In the genomic region with DNA sequence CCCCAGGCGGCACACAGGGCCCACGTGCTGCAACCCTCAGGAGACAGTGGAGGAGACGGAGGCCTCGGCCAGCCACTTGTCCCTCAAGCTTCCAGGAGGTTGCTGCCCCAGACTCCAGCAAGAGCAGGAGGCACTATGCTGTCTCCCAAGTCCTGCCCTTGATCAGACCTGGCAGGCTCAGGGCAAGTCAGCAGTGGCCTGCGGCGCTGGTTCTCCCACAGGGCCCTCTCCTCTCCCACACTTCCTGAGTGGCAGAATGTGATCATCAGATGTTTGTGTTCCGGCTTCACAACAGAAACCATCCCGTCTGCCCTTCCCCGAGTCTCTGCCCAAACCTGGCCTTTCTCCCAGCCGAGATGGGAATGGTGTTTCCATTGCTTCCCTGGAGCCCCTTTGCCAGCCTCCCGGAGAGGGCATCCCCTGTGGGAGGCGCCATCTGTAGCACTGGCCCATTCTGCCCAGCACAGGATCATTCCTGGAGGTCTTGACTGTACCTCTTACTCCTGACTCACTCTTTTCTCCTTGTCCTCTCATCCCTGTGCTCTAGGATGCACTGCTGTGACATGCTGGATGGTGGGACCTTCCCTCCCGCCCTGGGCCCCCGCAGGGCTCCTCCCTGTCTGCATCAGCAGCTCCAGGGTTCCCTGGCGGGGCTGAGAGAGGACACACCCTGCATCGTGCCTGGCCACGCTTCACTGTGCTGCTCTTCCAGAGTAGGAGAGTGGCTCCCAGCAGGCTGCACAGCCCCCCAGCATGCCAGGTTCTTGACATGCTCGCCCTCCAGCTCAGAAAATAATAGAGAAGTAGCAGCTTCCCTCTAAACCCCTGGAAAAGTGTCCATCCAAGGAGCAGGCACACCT, we compare ENCODE assay signal across 24 cellular contexts.
DNase-seq lines count a peak whose midpoint lies in the region; ATAC-seq, FAIRE-seq and TF ChIP-seq lines count a peak whose summit lies in the region.
"Had no signal": no experiment of that assay in that cellular context is flagged by ENCODE, and none has a peak within 500 bp of the region (broad histone marks: within the 10 kb centered on the region; RNA-seq: fewer than 3 reads in every experiment).

No MANE protein-coding gene starts in this region.

- H3K79me1 ChIP-seq in H1 (ENCODE audit: low read depth, low read length), result no peaks in the 10 kb centered on the region

- H3K23ac ChIP-seq in H1 (ENCODE audit: insufficient read length), result no peak overlapping the region

- peaks cover 0 to 6% of the 10 kb centered on the region in 2 donors for H3K4me1 ChIP-seq in right atrium auricular region
- H3K4me1 ChIP-seq in right cardiac atrium (ENCODE audit: control insufficient read depth, insufficient read depth, low read length), result no peaks in the 10 kb centered on the region
- H3K4me1 ChIP-seq in H1 (replicated peaks in 1 of 4; ENCODE audit: control insufficient read depth in 3 of 4, insufficient read depth in 4 of 4, low read length in 3 of 4), result peaks cover 0 to 7% (median 0%) of the 10 kb centered on the region in 4 experiments; a peak in 3 of 7 replicates
- H3K4me1 ChIP-seq in vagina, result no peaks in the 10 kb centered on the region
- H3K4me1 ChIP-seq: SJSA1 had no signal

- no peak overlapping the region for H2AFZ ChIP-seq in H1 (ENCODE audit: low read length)

- no peak overlapping the region for H3K4me2 ChIP-seq in H1 (ENCODE audit: insufficient read depth in 1 of 2, low read depth in 2 of 2, low read length in 2 of 2)

- no peak overlapping the region for H3K56ac ChIP-seq in H1 (replicated peaks; ENCODE audit: insufficient read length, low read depth, low read length)

- TF ChIP-seq POLR2A in H1 (IDR thresholded peaks at IDR 0.05; ENCODE audit: control extremely low read depth in 1 of 2, low read depth in 2 of 2, low read length in 2 of 2), result no peak
- TF ChIP-seq POLR2A in vagina (IDR thresholded peaks at IDR 0.05), result no peak

- no peak overlapping the region for H2BK15ac ChIP-seq in H1 (ENCODE audit: low read length)

- POLR2A ChIA-PET in H1 (lab: Charles Lee; ENCODE audit: partially characterized antibody), result interaction anchor here (1.1 kb wide), 1 partner anchor 12 kb away, joined by 3 read pairs; no protein-coding TSS in a partner anchor

- H3K18ac ChIP-seq in H1 (ENCODE audit: extremely low read depth, low read length), result no peak overlapping the region

- H2BK12ac ChIP-seq in H1 (ENCODE audit: low read depth, low read length), result no peak overlapping the region

- H2BK20ac ChIP-seq in H1 (ENCODE audit: low read length), result no peak overlapping the region

- H4K8ac ChIP-seq in H1 (ENCODE audit: extremely low read depth, insufficient read depth, low read length), result peak overlapping the region; percentile 53

- FAIRE-seq in H1 (lab: Jason Lieb, UNC), result no peak
- FAIRE-seq: A204.1, GM19239, H54, HTR-8/SVneo had no signal

- ATAC-seq in right cardiac atrium (no peak), HG03280 (IDR thresholded peaks at IDR 0.05; ENCODE audit: unreplicated experiment) (no peak), GM19023 (IDR thresholded peaks at IDR 0.05; ENCODE audit: unreplicated experiment) (no peak), HG02588 (IDR thresholded peaks at IDR 0.05; ENCODE audit: unreplicated experiment) (no peak)
- ATAC-seq: PC-3 had no signal

- peaks cover 5% of the 10 kb centered on the region for H3K36me3 Mint-ChIP-seq in nephron progenitor cell (ENCODE audit: low read depth)
- H3K36me3 Mint-ChIP-seq: IgD-negative memory B cell had no signal

- H3K4me1 Mint-ChIP-seq in nephron progenitor cell, result peaks cover 56% of the 10 kb centered on the region

- H3K27me3 ChIP-seq in right atrium auricular region, result no peaks in the 10 kb centered on the region
- no peaks in the 10 kb centered on the region for H3K27me3 ChIP-seq in right cardiac atrium (ENCODE audit: control insufficient read depth, insufficient read depth)
- H3K27me3 ChIP-seq in H1 (replicated peaks in 1 of 4; ENCODE audit: control insufficient read depth in 3 of 4, extremely low read depth in 1 of 4, insufficient read depth in 3 of 4, low read length in 3 of 4), result no peaks in the 10 kb centered on the region
- H3K27me3 ChIP-seq in vagina, result no peaks in the 10 kb centered on the region
- H3K27me3 ChIP-seq: SJSA1 had no signal

- no peaks in the 10 kb centered on the region; the same call in 1 of the 2 replicates for H3K23me2 ChIP-seq in H1 (ENCODE audit: low read depth, low read length)

- CTCF ChIA-PET in H1 (lab: Charles Lee; ENCODE audit: partially characterized antibody), result interaction anchor here (1.7 to 3.5 kb wide), 6 partner anchors 8 to 108 kb away, joined by 4 to 23 read pairs (median 7); no protein-coding TSS in a partner anchor

- H3K36me3 ChIP-seq in right atrium auricular region, result peaks cover 83% of the 10 kb centered on the region
- no peaks in the 10 kb centered on the region for H3K36me3 ChIP-seq in H1 (ENCODE audit: control insufficient read depth in 2 of 4, insufficient read depth in 4 of 4, low read length in 3 of 4)
- H3K36me3 ChIP-seq in vagina, result no peaks in the 10 kb centered on the region

- H3K9me3 Mint-ChIP-seq in nephron progenitor cell, result peaks cover 4% of the 10 kb centered on the region
- H3K9me3 Mint-ChIP-seq: IgD-negative memory B cell had no signal

- intact Hi-C loops in right cardiac atrium (cut with DNase I) (no loop called here), vagina (cut with DNase I) (no loop called here)

- TF ChIP-seq EP300 in H1 (IDR thresholded peaks at IDR 0.05; ENCODE audit: borderline replicate concordance in 1 of 2, low read depth in 2 of 2, low read length in 2 of 2), result no peak

- no peak overlapping the region for H3K4ac ChIP-seq in H1 (replicated peaks; ENCODE audit: insufficient read length, low read depth, low read length)

- H2AK5ac ChIP-seq in H1 (ENCODE audit: low read depth, low read length), result no peak overlapping the region

- H3K79me2 ChIP-seq in H1 (ENCODE audit: control insufficient read depth in 1 of 2, insufficient read depth in 2 of 2, low read length in 2 of 2), result no peaks in the 10 kb centered on the region

- no peak overlapping the region for H2BK5ac ChIP-seq in H1 (ENCODE audit: low read depth, low read length)

- peaks cover 5% of the 10 kb centered on the region for H3K27me3 Mint-ChIP-seq in nephron progenitor cell (ENCODE audit: low read depth, poor library complexity)
- H3K27me3 Mint-ChIP-seq: IgD-negative memory B cell had no signal

- DNase-seq in right atrium auricular region (ENCODE audit: low spot score) (peak; percentile 46), right cardiac atrium (no peak), H1 (ENCODE audit: low read depth in 1 of 2, low spot score in 2 of 2) (no peak), nephron progenitor cell (no peak), vagina (ENCODE audit: extremely low spot score in 2 of 2) (peak; percentile 19 to 69)
- DNase-seq: EL, Kasumi-1, MM.1S, NCI-H1105, NCI-H1694 treated with DMSO at 0.1 percent for 48 hours, NCI-H446 treated with DMSO at 0.1 percent for 48 hours, NCI-H748 treated with DMSO at 0.1 percent for 48 hours, PC-3 had no signal

- H3K9ac ChIP-seq in H1 (replicated peaks in 1 of 4; ENCODE audit: extremely low read depth in 1 of 4, low read depth in 3 of 4, low read length in 3 of 4), result no peak overlapping the region

- H3K9me3 ChIP-seq in right atrium auricular region (no peaks in the 10 kb centered on the region), right cardiac atrium (ENCODE audit: control insufficient read depth, low read length) (no peaks in the 10 kb centered on the region), H1 (ENCODE audit: insufficient read depth in 2 of 2, low read depth in 1 of 2, low read length in 1 of 2) (no peaks in the 10 kb centered on the region; a peak in 1 of 4 replicates), vagina (no peaks in the 10 kb centered on the region)
- H3K9me3 ChIP-seq: SJSA1 had no signal

- no peak overlapping the region for H3K4me3 ChIP-seq in right atrium auricular region
- no peak overlapping the region for H3K4me3 ChIP-seq in right cardiac atrium (ENCODE audit: low read length)
- no peak overlapping the region for H3K4me3 ChIP-seq in H1 (ENCODE audit: extremely low read depth in 1 of 4, insufficient read depth in 2 of 4, low read depth in 3 of 4, low read length in 4 of 4)
- no peak overlapping the region for H3K4me3 ChIP-seq in vagina
- H3K4me3 ChIP-seq: SJSA1 had no signal

- no peak overlapping the region for H4K91ac ChIP-seq in H1 (replicated peaks; ENCODE audit: insufficient read length, low read length)

- 81% methylated on average over 18 of the region's 18 CpGs for WGBS in right cardiac atrium
- WGBS in H1 (ENCODE audit: extremely low coverage in 1 of 2, insufficient coverage in 1 of 2, insufficient read length in 1 of 2, insufficient replicate concordance in 2 of 2, low coverage in 1 of 2, low lambda C conversion rate in 2 of 2, missing lambda C conversion rate in 1 of 2), 2 experiments, result 85% methylated on average over 18 of the region's 18 CpGs; no CpG with 5 or more reads in 1 of the 2 experiments

- TF ChIP-seq RAD21 in H1 (IDR thresholded peaks at IDR 0.05 in 1 of 2, conservative IDR thresholded peaks at IDR 0.05 in 1 of 2; ENCODE audit: low read depth in 2 of 2, low read length in 2 of 2), result no peak

- TF ChIP-seq CTCF in right atrium auricular region (IDR thresholded peaks at IDR 0.05) (no peak), H1 (IDR thresholded peaks at IDR 0.05; ENCODE audit: control extremely low read depth in 1 of 3, insufficient read depth in 1 of 3, low read depth in 1 of 3, low read length in 3 of 3) (no peak), nephron progenitor cell (IDR thresholded peaks at IDR 0.05) (no peak), vagina (IDR thresholded peaks at IDR 0.05) (no peak)

- H3K27ac ChIP-seq in right atrium auricular region, result no peak overlapping the region
- H3K27ac ChIP-seq in right cardiac atrium (ENCODE audit: low read length), result no peak overlapping the region
- H3K27ac ChIP-seq in H1 (ENCODE audit: low read depth, low read length), result no peak overlapping the region
- no peak overlapping the region for H3K27ac ChIP-seq in vagina
- H3K27ac ChIP-seq: C4-2B, HL-60, SJSA1 had no signal

- no peak overlapping the region for H4K5ac ChIP-seq in H1 (ENCODE audit: insufficient read length, low read depth, low read length)

- H3K4me3 Mint-ChIP-seq in nephron progenitor cell, result no peak overlapping the region
- H3K4me3 Mint-ChIP-seq: IgD-negative memory B cell had no signal

- H3K14ac ChIP-seq in H1 (ENCODE audit: insufficient read length), result no peak overlapping the region

- peaks cover 0 to 1% of the 10 kb centered on the region in 2 experiments for H4K20me1 ChIP-seq in H1 (replicated peaks in 1 of 2; ENCODE audit: control insufficient read depth in 1 of 2, insufficient read depth in 2 of 2, low read length in 2 of 2)

- no peak overlapping the region for H2BK120ac ChIP-seq in H1 (replicated peaks; ENCODE audit: low read depth, low read length)

- H3K27ac Mint-ChIP-seq in nephron progenitor cell, result peak overlapping the region; percentile 59

TF ChIP-seq in H1, 55 proteins besides CTCF, POLR2A, EP300 and RAD21 (continues in another document):
- no peak for TF ChIP-seq TBP (IDR thresholded peaks at IDR 0.05; ENCODE audit: low read depth, low read length)
- no peak for TF ChIP-seq RBBP5 (IDR thresholded peaks at IDR 0.05; ENCODE audit: borderline replicate concordance, low read depth, low read length)
- no peak for TF ChIP-seq FOSL1 (IDR thresholded peaks at IDR 0.05; ENCODE audit: insufficient read depth, low read depth, low read length)
- TF ChIP-seq TAF1 (IDR thresholded peaks at IDR 0.05; ENCODE audit: low read depth, low read length), result no peak
- no peak for TF ChIP-seq EGR1 (IDR thresholded peaks at IDR 0.05; ENCODE audit: borderline replicate concordance, low read depth, low read length)

Comparison
In these comparisons a context has a peak if more than half of its experiments do, and no peak if none do; other contexts are left out.
1. DNase-seq: peak in right atrium auricular region (single experiment) and vagina (2 of 2); none in right cardiac atrium (0 of 3), H1 (0 of 2) and nephron progenitor cell (single experiment).